In genomic region chr22:11027532-11027931, GRCh38 we compare ENCODE assay signal across 7 cellular contexts.
DNase-seq lines count a peak whose midpoint lies in the region; ATAC-seq and TF ChIP-seq lines count a peak whose summit lies in the region.
"Not testable (repeated sequence)": the region's sequence is repeated elsewhere in the genome, so short reads cannot be mapped to it uniquely, and the experiment has no call there.

No MANE protein-coding gene starts in this region.

- H3K27me3 ChIP-seq in Karpas-422 (ENCODE audit: low read length); endodermal cell (ENCODE audit: control insufficient read depth, insufficient read depth, low read length, poor library complexity, severe bottlenecking); hepatocyte; lung (ENCODE audit: control insufficient read depth, insufficient read depth): not testable (repeated sequence)

- not testable (repeated sequence) for H3K4me1 Mint-ChIP-seq in activated CD4-positive, alpha-beta T cell treated with anti-CD3 and anti-CD28 coated beads, Interleukin-2, amount 10 ng/mL, durations not matched to agents 24 days and 14 days; endodermal cell

- 41 to 61% methylated on average over 1 of the region's 1 CpG for WGBS in endodermal cell (ENCODE audit: insufficient coverage in 1 of 2, insufficient read length in 1 of 2), 2 experiments
- WGBS in hepatocyte (ENCODE audit: low lambda C conversion rate, missing lambda C conversion rate): 35% methylated on average over 1 of the region's 1 CpG
- WGBS in lung, 2 donors: 40 to 51% methylated on average over 1 of the region's 1 CpG

- DNase-seq in Karpas-422: peak; percentile 39
- peak; percentile 53 for DNase-seq in activated CD4-positive, alpha-beta T cell treated with anti-CD3 and anti-CD28 coated beads, Interleukin-2, amount 10 ng/mL, durations not matched to agents 24 days and 14 days
- peak; percentile 66 for DNase-seq in coronary artery (ENCODE audit: low spot score)
- DNase-seq in endodermal cell: peak; percentile 22
- DNase-seq in cardiac septum (ENCODE audit: low spot score): peak; percentile 66
- peak; percentile 14 for DNase-seq in hepatocyte (ENCODE audit: low spot score)
- DNase-seq in lung (ENCODE audit: low spot score): peak; percentile 28

- peaks cover 31% of the 10 kb centered on the region for H3K9me3 Mint-ChIP-seq in activated CD4-positive, alpha-beta T cell treated with anti-CD3 and anti-CD28 coated beads, Interleukin-2, amount 10 ng/mL, durations not matched to agents 24 days and 14 days
- H3K9me3 Mint-ChIP-seq in endodermal cell: peaks cover 82% of the 10 kb centered on the region

- H3K36me3 ChIP-seq in Karpas-422 (ENCODE audit: insufficient read depth, low read length); endodermal cell (ENCODE audit: control insufficient read depth, insufficient read depth, low read length); hepatocyte (replicated peaks; ENCODE audit: insufficient read depth, low read depth); lung (ENCODE audit: control insufficient read depth in 2 of 2, insufficient read depth in 2 of 2, low read length in 2 of 2): not testable (repeated sequence)

- H3K27ac Mint-ChIP-seq in activated CD4-positive, alpha-beta T cell treated with anti-CD3 and anti-CD28 coated beads, Interleukin-2, amount 10 ng/mL, durations not matched to agents 24 days and 14 days; endodermal cell: not testable (repeated sequence)

- intact Hi-C loops in activated CD4-positive, alpha-beta T cell treated with anti-CD3 and anti-CD28 coated beads, Interleukin-2, amount 10 ng/mL, durations not matched to agents 24 days and 14 days (cut with micrococcal nuclease); cardiac septum (cut with DNase I): not testable (repeated sequence)

- not testable (repeated sequence) for H3K36me3 Mint-ChIP-seq in activated CD4-positive, alpha-beta T cell treated with anti-CD3 and anti-CD28 coated beads, Interleukin-2, amount 10 ng/mL, durations not matched to agents 24 days and 14 days (ENCODE audit: low read depth); endodermal cell (ENCODE audit: low read depth)

- H3K27me3 Mint-ChIP-seq in activated CD4-positive, alpha-beta T cell treated with anti-CD3 and anti-CD28 coated beads, Interleukin-2, amount 10 ng/mL, durations not matched to agents 24 days and 14 days; endodermal cell (ENCODE audit: insufficient read depth): not testable (repeated sequence)

- TF ChIP-seq CTCF in coronary artery (IDR thresholded peaks at IDR 0.05); endodermal cell (conservative IDR thresholded peaks at IDR 0.05); hepatocyte (IDR thresholded peaks at IDR 0.05; ENCODE audit: poor library complexity); lung (IDR thresholded peaks at IDR 0.05; ENCODE audit: control extremely low read depth, extremely low read depth): not testable (repeated sequence)

- H3K4me3 ChIP-seq in Karpas-422 (ENCODE audit: low read length); coronary artery; hepatocyte; lung: not testable (repeated sequence)
- peak overlapping the region; percentile 28 for H3K4me3 ChIP-seq in endodermal cell (ENCODE audit: low read length)

- H3K4me1 ChIP-seq in Karpas-422 (ENCODE audit: low read length); endodermal cell (ENCODE audit: control insufficient read depth, insufficient read depth, low read length); hepatocyte (ENCODE audit: insufficient read depth); lung (ENCODE audit: control insufficient read depth in 2 of 2, insufficient read depth in 2 of 2, low read length in 2 of 2): not testable (repeated sequence)

- H3K9me3 ChIP-seq in Karpas-422 (ENCODE audit: low read length) (peaks cover 38% of the 10 kb centered on the region), endodermal cell (ENCODE audit: control insufficient read depth, low read length) (peaks cover 76% of the 10 kb centered on the region), hepatocyte (ENCODE audit: low read depth) (peaks cover 25% of the 10 kb centered on the region), lung (ENCODE audit: control insufficient read depth in 2 of 2, insufficient read depth in 1 of 2, low read length in 1 of 2) (peaks cover 9 to 19% of the 10 kb centered on the region in 2 donors)

- H3K9ac ChIP-seq in Karpas-422 (ENCODE audit: low read length); endodermal cell (ENCODE audit: extremely low read depth, low read length, poor library complexity, severe bottlenecking): not testable (repeated sequence)

- not testable (repeated sequence) for H4K20me1 ChIP-seq in Karpas-422 (ENCODE audit: insufficient read depth, low read depth, low read length); hepatocyte (ENCODE audit: insufficient read depth, poor library complexity, severe bottlenecking)

- H3K79me2 ChIP-seq in Karpas-422 (ENCODE audit: low read length); hepatocyte: not testable (repeated sequence)

- not testable (repeated sequence) for H3K4me2 ChIP-seq in Karpas-422 (ENCODE audit: low read depth, low read length, poor library complexity, severe bottlenecking); hepatocyte

- not testable (repeated sequence) for H2AFZ ChIP-seq in Karpas-422 (ENCODE audit: low read length); hepatocyte

- H3K4me3 Mint-ChIP-seq in activated CD4-positive, alpha-beta T cell treated with anti-CD3 and anti-CD28 coated beads, Interleukin-2, amount 10 ng/mL, durations not matched to agents 24 days and 14 days; endodermal cell: not testable (repeated sequence)

- H3K9me2 ChIP-seq in Karpas-422 (replicated peaks; ENCODE audit: insufficient read depth, low read length); hepatocyte (replicated peaks; ENCODE audit: insufficient read depth): not testable (repeated sequence)

- not testable (repeated sequence) for H3K27ac ChIP-seq in Karpas-422 (ENCODE audit: low read length); coronary artery; endodermal cell (ENCODE audit: low read depth, low read length); hepatocyte; lung (ENCODE audit: low read depth in 1 of 2, low read length in 1 of 2)

- ATAC-seq in lung (ENCODE audit: insufficient read depth, low FRiP score): not testable (repeated sequence)

Comparison
In these comparisons a context has a peak if more than half of its experiments do, and no peak if none do; other contexts are left out.
1. DNase-seq: peak in every context shown above with its lines; median percentile 66 in coronary artery; 66 in cardiac septum; 53 in activated CD4-positive, alpha-beta T cell treated with anti-CD3 and anti-CD28 coated beads, Interleukin-2, amount 10 ng/mL, durations not matched to agents 24 days and 14 days; 39 in Karpas-422; 28 in lung; 22 in endodermal cell; 14 in hepatocyte.